ENCODE assay signal across 8 cellular contexts in genomic region chr6:122790740-122791679, GRCh38. TPM values are rescaled to one million over a fixed set of nuclear protein-coding genes. Genes with fewer than 3 reads are reported as not detected.
A peak's percentile ranks its signal among the peaks of the same experiment; 100 is the strongest.
DNase-seq lines count a peak whose midpoint lies in the region; ATAC-seq, FAIRE-seq and TF ChIP-seq lines count a peak whose summit lies in the region.

No MANE protein-coding gene starts in this region.

- peak; percentile 4 for DNase-seq in glomerular visceral epithelial cell (ENCODE audit: extremely low spot score)
- DNase-seq in retinal pigment epithelial cell (ENCODE audit: low read depth), result no peak
- DNase-seq in GM12892 (ENCODE audit: insufficient read length), result no peak
- no peak for DNase-seq in NCI-H2227 treated with DMSO at 0.1 percent for 48 hours (lab: John Stamatoyannopoulos, UW)

- no peak overlapping the region for H3K9ac ChIP-seq in HUES48 (ENCODE audit: low read depth, low read length)
- no peak overlapping the region for H3K9ac ChIP-seq in SU-DHL-6 (ENCODE audit: low read length)

- peaks cover 43% of the 10 kb centered on the region for H3K4me1 ChIP-seq in HUES48 (ENCODE audit: control insufficient read depth, insufficient read depth, low read length)

- no peaks in the 10 kb centered on the region for H3K36me3 ChIP-seq in HUES48 (ENCODE audit: control insufficient read depth, insufficient read depth, low read length)
- H3K36me3 ChIP-seq in SU-DHL-6 (ENCODE audit: low read length), result no peaks in the 10 kb centered on the region

- H3K79me2 ChIP-seq in SU-DHL-6 (ENCODE audit: insufficient read depth, low read length), result no peaks in the 10 kb centered on the region

- H3K4me2 ChIP-seq in SU-DHL-6 (ENCODE audit: low read depth, low read length, poor library complexity, severe bottlenecking), result peak overlapping the region; percentile 52

- H2AFZ ChIP-seq in SU-DHL-6 (ENCODE audit: low read depth, low read length, severe bottlenecking), result no peak overlapping the region

- H3K27ac ChIP-seq in HUES48 (ENCODE audit: low read depth, low read length), result peak overlapping the region; percentile 86
- H3K27ac ChIP-seq in SU-DHL-6 (ENCODE audit: low read depth, low read length), result no peak overlapping the region

- no peaks in the 10 kb centered on the region for H3K9me2 ChIP-seq in SU-DHL-6 (replicated peaks; ENCODE audit: insufficient read depth, low read length)

- TF ChIP-seq POLR2A in GM12892 (IDR thresholded peaks at IDR 0.05; ENCODE audit: low read depth, low read length), result no peak

- no peak for FAIRE-seq in GM12892 (lab: Jason Lieb, UNC)

- H3K27me3 ChIP-seq in HUES48 (ENCODE audit: control insufficient read depth, insufficient read depth, low read length), result peaks cover 32% of the 10 kb centered on the region
- no peaks in the 10 kb centered on the region for H3K27me3 ChIP-seq in SU-DHL-6 (ENCODE audit: low read length)

- H3K4me3 ChIP-seq in HUES48 (ENCODE audit: low read depth, low read length), result peak overlapping the region; percentile 73
- no peak overlapping the region for H3K4me3 ChIP-seq in SU-DHL-6 (ENCODE audit: insufficient read depth, low read length, poor library complexity, severe bottlenecking)
- H3K4me3 ChIP-seq in retinal pigment epithelial cell (ENCODE audit: low read length), result peak overlapping the region; percentile 89

- no peaks in the 10 kb centered on the region for H4K20me1 ChIP-seq in SU-DHL-6 (ENCODE audit: low read depth, low read length)

- no peaks in the 10 kb centered on the region for H3F3A ChIP-seq in SU-DHL-6 (ENCODE audit: insufficient read depth)

- ATAC-seq in HG03095 (IDR thresholded peaks at IDR 0.05; ENCODE audit: unreplicated experiment) (no peak), HG02571 (IDR thresholded peaks at IDR 0.05; ENCODE audit: unreplicated experiment) (no peak)

- H3K9me3 ChIP-seq in HUES48 (ENCODE audit: control insufficient read depth, insufficient read depth, low read length) (no peaks in the 10 kb centered on the region), SU-DHL-6 (ENCODE audit: insufficient read depth, low read length) (no peaks in the 10 kb centered on the region)

- TF ChIP-seq CTCF in SU-DHL-6 (IDR thresholded peaks at IDR 0.05; ENCODE audit: insufficient read depth, low read length, poor library complexity, severe bottlenecking) (no peak), retinal pigment epithelial cell (conservative IDR thresholded peaks at IDR 0.05; ENCODE audit: low read depth, low read length) (no peak)

RNA-seq across cellular contexts. Expression of gene SMPDL3A, which starts 2.0 kb away (rescaled TPM):
- not detected for polyA plus RNA-seq in GM12892 (2012; ENCODE audit: missing spikeins)

RNA-seq across cellular contexts. Expression of gene FABP7, which starts 11.5 kb away (rescaled TPM):
- not detected for polyA plus RNA-seq in GM12892 (2012; ENCODE audit: missing spikeins)
